Comparison of ENCODE assay signal across 8 cellular contexts in the genomic region with DNA sequence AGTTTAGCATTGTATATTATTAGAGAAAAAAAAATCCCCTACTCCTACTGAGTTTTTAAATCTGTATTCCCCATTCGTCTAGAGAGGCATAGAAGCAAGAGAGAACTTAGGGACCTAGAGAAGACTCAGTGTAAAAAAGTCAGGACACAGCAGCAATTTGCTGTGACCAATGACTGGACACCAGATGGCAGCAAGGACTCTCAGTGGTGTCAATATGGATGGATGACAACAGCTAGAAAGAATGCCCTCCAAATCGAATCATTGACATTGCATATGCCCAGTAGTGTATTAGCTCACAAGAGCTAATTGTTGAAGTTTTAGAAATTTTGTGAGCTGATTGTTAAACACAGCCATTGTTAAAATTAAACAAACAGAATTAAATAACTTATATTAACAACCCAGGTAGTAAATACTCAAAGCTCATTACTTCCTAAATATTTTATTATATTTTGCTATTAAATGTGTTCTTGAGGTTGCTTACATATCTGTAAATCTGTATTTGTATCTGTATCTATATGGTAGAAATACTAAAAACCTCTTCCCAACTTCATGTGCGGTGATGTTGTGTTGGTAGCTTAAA. TPM values are rescaled to one million over a fixed set of nuclear protein-coding genes. Genes with fewer than 3 reads are reported as not detected.
DNase-seq lines count a peak whose midpoint lies in the region; ATAC-seq and TF ChIP-seq lines count a peak whose summit lies in the region.

No MANE protein-coding gene starts in this region.

- no peak overlapping the region for H3K4me2 ChIP-seq in OCI-LY1 (ENCODE audit: low read length)

- H3K4me1 ChIP-seq in OCI-LY1 (ENCODE audit: insufficient read depth, low read length, severe bottlenecking): no peaks in the 10 kb centered on the region

- H3K79me2 ChIP-seq in OCI-LY1 (ENCODE audit: insufficient read depth, low read length): no peaks in the 10 kb centered on the region

- H3K27me3 ChIP-seq in OCI-LY1 (ENCODE audit: insufficient read depth, low read length): no peaks in the 10 kb centered on the region

- peak; percentile 34 for ATAC-seq in left colon
- ATAC-seq in HG03354 (IDR thresholded peaks at IDR 0.05; ENCODE audit: poor library complexity, severe bottlenecking, unreplicated experiment): no peak

- no peak overlapping the region for H3K27ac ChIP-seq in OCI-LY1 (ENCODE audit: low read depth, low read length, poor library complexity, severe bottlenecking)

- TF ChIP-seq CTCF in OCI-LY1 (IDR thresholded peaks at IDR 0.05; ENCODE audit: low read length) (peak; percentile 42; the same call in 1 of the 2 replicates), cardiac fibroblast (IDR thresholded peaks at IDR 0.05; ENCODE audit: low read depth, low read length) (peak; percentile 58)

- no peak overlapping the region for H2AFZ ChIP-seq in OCI-LY1 (ENCODE audit: low read length)

- no peaks in the 10 kb centered on the region for H3K9me2 ChIP-seq in OCI-LY1 (ENCODE audit: low read depth, low read length)

- intact Hi-C loops in left colon (cut with DNase I, micrococcal nuclease): no loop called here

- no peak overlapping the region for H3K9ac ChIP-seq in OCI-LY1 (ENCODE audit: low read length)

- H3K4me3 ChIP-seq in OCI-LY1 (ENCODE audit: low read depth, low read length, poor library complexity, severe bottlenecking) (no peak overlapping the region), cardiac fibroblast (replicated peaks in 1 of 2; ENCODE audit: low read depth in 2 of 2, low read length in 2 of 2) (no peak overlapping the region)

- H3F3A ChIP-seq in OCI-LY1 (ENCODE audit: insufficient read depth, low read length): no peaks in the 10 kb centered on the region

- H3K36me3 ChIP-seq in OCI-LY1 (ENCODE audit: insufficient read depth, low read length): no peaks in the 10 kb centered on the region

- no peaks in the 10 kb centered on the region for H4K20me1 ChIP-seq in OCI-LY1 (ENCODE audit: insufficient read depth, low read length)

- peak; percentile 68 for DNase-seq in DMS53 treated with DMSO at 0.1 percent for 48 hours (lab: John Stamatoyannopoulos, UW; ENCODE audit: unreplicated experiment)
- peak; percentile 23 for DNase-seq in HS-27A (ENCODE audit: low read depth)
- DNase-seq in cardiac fibroblast (ENCODE audit: low read depth in 2 of 2): peak; percentile 50 to 70
- peak in 1 of 2 donors; percentile 19 for DNase-seq in left colon
- no peak for DNase-seq in NK-92 (lab: John Stamatoyannopoulos, UW; ENCODE audit: unreplicated experiment)
- no peak for DNase-seq in activated CD8-positive, alpha-beta memory T cell treated with anti-CD3 and anti-CD28 coated beads, Interleukin-2, amount 50 U/mL, for 4 hours

- H3K9me3 ChIP-seq in OCI-LY1 (ENCODE audit: low read length): no peaks in the 10 kb centered on the region

RNA-seq across cellular contexts. Expression of a gene that starts 43.9 kb away (rescaled TPM):
- not detected for total RNA-seq in left colon

Comparison
In these comparisons a context has a peak if more than half of its experiments do, and no peak if none do; other contexts are left out.
1. DNase-seq: peak in DMS53 treated with DMSO at 0.1 percent for 48 hours (single experiment), HS-27A (single experiment) and cardiac fibroblast (2 of 2); none in NK-92 (single experiment) and activated CD8-positive, alpha-beta memory T cell treated with anti-CD3 and anti-CD28 coated beads, Interleukin-2, amount 50 U/mL, for 4 hours (single experiment).